1 cellular context compared by ENCODE assay signal in genomic region chr3:192892981-192893827, GRCh38.
TF ChIP-seq lines count a peak whose summit lies in the region.

No MANE protein-coding gene starts in this region.

TF ChIP-seq in SK-N-SH, 30 proteins besides CTCF, POLR2A, EP300 and RAD21 (continued from another document):
- TF ChIP-seq RFX5 (IDR thresholded peaks at IDR 0.05; ENCODE audit: low read length) (no peak), NRF1 (IDR thresholded peaks at IDR 0.05; ENCODE audit: low read depth, low read length) (no peak), REST (IDR thresholded peaks at IDR 0.05; ENCODE audit: low read depth, low read length) (0 out of 2 replicates have a peak, but pooled peaks have one; percentile 23), FOSL2 (IDR thresholded peaks at IDR 0.05; ENCODE audit: borderline replicate concordance, low read depth) (peak; percentile 91), SMC3 (IDR thresholded peaks at IDR 0.05; ENCODE audit: low read depth, low read length) (no peak)
